In genomic region chr1:81030441-81030840, GRCh38 we compare ENCODE assay signal across 10 cellular contexts.
"Had no signal": no experiment of that assay in that cellular context is flagged by ENCODE, and none has a peak within 500 bp of the region (broad histone marks: within the 10 kb centered on the region; RNA-seq: fewer than 3 reads in every experiment).

No MANE protein-coding gene starts in this region.

- H3K36me3 ChIP-seq: HAP-1 had no signal

- FAIRE-seq: H1, H54 had no signal

- DNase-seq: GM23248, GOT3, H7, H9, HCEC 1CT, HFFc6 had no signal

- H3K9me3 ChIP-seq: HAP-1 had no signal

- H3K4me3 ChIP-seq: GM23248, GM23338, HAP-1 had no signal

- H3K27ac ChIP-seq: GM23248 had no signal
